Comparison of ENCODE assay signal across 8 cellular contexts in genomic region chr3:119497824-119498187, GRCh38. TPM values are rescaled to one million over a fixed set of nuclear protein-coding genes. Genes with fewer than 3 reads are reported as not detected.
DNase-seq lines count a peak whose midpoint lies in the region; TF ChIP-seq lines count a peak whose summit lies in the region.

No MANE protein-coding gene starts in this region.

- intact Hi-C loops in activated CD4-positive, alpha-beta T cell treated with anti-CD3 and anti-CD28 coated beads, Interleukin-2, amount 10 ng/mL, durations not matched to agents 24 days and 14 days (cut with micrococcal nuclease), result loop anchor here (1.0 to 2.0 kb wide), 10 partner anchors 10 to 597 kb away; partner anchors contain the start of genes ARHGAP31, CD80, CFAP91 and COX17

- H3K27me3 ChIP-seq in iPS-20b (ENCODE audit: insufficient read depth, low read length) (no peaks in the 10 kb centered on the region), skeletal muscle tissue (ENCODE audit: control insufficient read depth in 3 of 3, insufficient read depth in 3 of 3, low read length in 3 of 3) (no peaks in the 10 kb centered on the region)

- peaks cover 23% of the 10 kb centered on the region for H3K4me1 Mint-ChIP-seq in activated CD4-positive, alpha-beta T cell treated with anti-CD3 and anti-CD28 coated beads, Interleukin-2, amount 10 ng/mL, durations not matched to agents 24 days and 14 days

- H3K27ac Mint-ChIP-seq in activated CD4-positive, alpha-beta T cell treated with anti-CD3 and anti-CD28 coated beads, Interleukin-2, amount 10 ng/mL, durations not matched to agents 24 days and 14 days, result peak overlapping the region; percentile 99

- DNase-seq in activated CD4-positive, alpha-beta T cell treated with anti-CD3 and anti-CD28 coated beads, Interleukin-2, amount 10 ng/mL, durations not matched to agents 24 days and 14 days, result peak; percentile 68
- DNase-seq in activated CD4-positive, alpha-beta T cell treated with anti-CD3 and anti-CD28 coated beads for 4 hours, result no peak
- peak; percentile 4 for DNase-seq in LHCN-M2 (ENCODE audit: low read depth)
- peak; percentile 29 for DNase-seq in astrocyte of the spinal cord (ENCODE audit: low read depth, low spot score)
- DNase-seq in stimulated activated CD4-positive, alpha-beta T cell treated with anti-CD3 and anti-CD28 coated beads, Interleukin-4, amount 100 ng/mL, for 24 hours, result no peak
- DNase-seq in NCI-H2107 (lab: John Stamatoyannopoulos, UW), result no peak

- H3K27ac ChIP-seq in iPS-20b (ENCODE audit: low read length), result peak overlapping the region; percentile 36
- H3K27ac ChIP-seq in skeletal muscle tissue (ENCODE audit: low read depth, low read length), result peak overlapping the region; percentile 94

- H3K4me3 ChIP-seq in astrocyte of the spinal cord (ENCODE audit: low read depth, low read length) (peak overlapping the region; percentile 92), iPS-20b (ENCODE audit: low read length) (peak overlapping the region; percentile 94), skeletal muscle tissue (ENCODE audit: low read length in 3 of 3) (peak overlapping the region; percentile 78 to 98 (median 98))

- TF ChIP-seq CTCF in astrocyte of the spinal cord (IDR thresholded peaks at IDR 0.05; ENCODE audit: low read depth, low read length), result no peak

- H3K36me3 Mint-ChIP-seq in activated CD4-positive, alpha-beta T cell treated with anti-CD3 and anti-CD28 coated beads, Interleukin-2, amount 10 ng/mL, durations not matched to agents 24 days and 14 days (ENCODE audit: low read depth), result peaks cover 32% of the 10 kb centered on the region

- no peaks in the 10 kb centered on the region for H3K9me3 ChIP-seq in iPS-20b (ENCODE audit: insufficient read depth, low read depth, low read length)
- no peaks in the 10 kb centered on the region for H3K9me3 ChIP-seq in skeletal muscle tissue (ENCODE audit: control insufficient read depth in 3 of 3, low read length in 3 of 3)

- H3K36me3 ChIP-seq in iPS-20b (ENCODE audit: insufficient read depth, low read depth, low read length), result peaks cover 13% of the 10 kb centered on the region; the same call in 1 of the 2 replicates
- peaks cover 0 to 3% (median 3%) of the 10 kb centered on the region in 3 donors for H3K36me3 ChIP-seq in skeletal muscle tissue (ENCODE audit: control insufficient read depth in 3 of 3, insufficient read depth in 3 of 3, low read length in 3 of 3)

- H3K27me3 Mint-ChIP-seq in activated CD4-positive, alpha-beta T cell treated with anti-CD3 and anti-CD28 coated beads, Interleukin-2, amount 10 ng/mL, durations not matched to agents 24 days and 14 days, result no peaks in the 10 kb centered on the region

- H3K9me3 Mint-ChIP-seq in activated CD4-positive, alpha-beta T cell treated with anti-CD3 and anti-CD28 coated beads, Interleukin-2, amount 10 ng/mL, durations not matched to agents 24 days and 14 days, result no peaks in the 10 kb centered on the region

- peak overlapping the region; percentile 99 for H3K4me3 Mint-ChIP-seq in activated CD4-positive, alpha-beta T cell treated with anti-CD3 and anti-CD28 coated beads, Interleukin-2, amount 10 ng/mL, durations not matched to agents 24 days and 14 days

- H3K4me1 ChIP-seq in iPS-20b (ENCODE audit: insufficient read depth, low read length) (no peaks in the 10 kb centered on the region; the same call in 1 of the 2 replicates), skeletal muscle tissue (ENCODE audit: control insufficient read depth in 3 of 3, insufficient read depth in 3 of 3, low read length in 3 of 3) (peaks cover 12 to 19% (median 18%) of the 10 kb centered on the region in 3 donors)

- in situ Hi-C loops in astrocyte of the spinal cord (cut with HindIII; ENCODE audit: low sequenced_read_pairs), result no loop called here

- peak overlapping the region; percentile 97 for H3K9ac ChIP-seq in iPS-20b (ENCODE audit: low read depth, low read length)
- peak overlapping the region; percentile 52 to 100 (median 97) for H3K9ac ChIP-seq in skeletal muscle tissue (ENCODE audit: low read depth in 1 of 3, low read length in 3 of 3)

RNA-seq across cellular contexts. Expression of gene TIMMDC1, which starts 0.5 kb away (rescaled TPM):
- total RNA-seq in activated CD4-positive, alpha-beta T cell treated with anti-CD3 and anti-CD28 coated beads, Interleukin-2, amount 10 ng/mL, durations not matched to agents 24 days and 14 days, result 113 and 117 TPM in 2 replicates
- total RNA-seq in LHCN-M2 (2014; rRNA removed) (61.1 and 63.0 TPM in 2 replicates), skeletal muscle tissue (33.9 TPM)
- 77.7 TPM for polyA plus RNA-seq in LHCN-M2 (2012)

RNA-seq across cellular contexts. Expression of gene POGLUT1, which starts 29.0 kb away (rescaled TPM):
- 23.9 and 25.6 TPM in 2 replicates for total RNA-seq in activated CD4-positive, alpha-beta T cell treated with anti-CD3 and anti-CD28 coated beads, Interleukin-2, amount 10 ng/mL, durations not matched to agents 24 days and 14 days
- 17.9 and 19.1 TPM in 2 replicates for total RNA-seq in LHCN-M2 (2014; rRNA removed)
- 5.3 TPM for polyA plus RNA-seq in LHCN-M2 (2012)
- 6.8 TPM for total RNA-seq in skeletal muscle tissue

RNA-seq across cellular contexts. Expression of gene TMEM39A, which starts 34.4 kb away (rescaled TPM):
- total RNA-seq in activated CD4-positive, alpha-beta T cell treated with anti-CD3 and anti-CD28 coated beads, Interleukin-2, amount 10 ng/mL, durations not matched to agents 24 days and 14 days, result 44.0 and 52.2 TPM in 2 replicates
- total RNA-seq in LHCN-M2 (2014; rRNA removed), result 34.3 and 39.7 TPM in 2 replicates
- polyA plus RNA-seq in LHCN-M2 (2012), result 16.2 TPM
- 45.9 TPM for total RNA-seq in skeletal muscle tissue

Comparison
In these comparisons a context has a peak if more than half of its experiments do, and no peak if none do; other contexts are left out.
1. DNase-seq: peak in activated CD4-positive, alpha-beta T cell treated with anti-CD3 and anti-CD28 coated beads, Interleukin-2, amount 10 ng/mL, durations not matched to agents 24 days and 14 days (single experiment), LHCN-M2 (single experiment) and astrocyte of the spinal cord (single experiment); none in activated CD4-positive, alpha-beta T cell treated with anti-CD3 and anti-CD28 coated beads for 4 hours (0 of 2), stimulated activated CD4-positive, alpha-beta T cell treated with anti-CD3 and anti-CD28 coated beads, Interleukin-4, amount 100 ng/mL, for 24 hours (single experiment) and NCI-H2107 (single experiment).
2. Peak in every context shown above with its lines, with median percentiles within 50 percentile points of each other: H3K4me3 ChIP-seq.